ENCODE assay signal across 1 cellular context in genomic region chr16:30355144-30355953, GRCh38.
A peak's percentile ranks its signal among the peaks of the same experiment; 100 is the strongest.
TF ChIP-seq lines count a peak whose summit lies in the region.

TSS of gene CD2BP2 (minus strand) at chr16:30355308. CDS start at chr16:30354681, 627 bp downstream.

TF ChIP-seq in HepG2, 621 proteins besides CTCF, POLR2A, EP300 and RAD21 (continued from another document and continues in another):
- TF ChIP-seq ZBTB25 (CRISPR knock-in tag; IDR thresholded peaks at IDR 0.05) (peak; percentile 84; the same call in 1 of the 2 replicates), BATF2 (CRISPR knock-in tag; IDR thresholded peaks at IDR 0.05) (0 out of 2 replicates have a peak, but pooled peaks have one; percentile 76), MYC (CRISPR knock-in tag; IDR thresholded peaks at IDR 0.05; ENCODE audit: borderline replicate concordance) (peak; percentile 56; the same call in 1 of the 2 replicates), ISX (CRISPR knock-in tag; conservative IDR thresholded peaks at IDR 0.05) (peak; percentile 64; the same call in 1 of the 2 replicates), MXD3 (CRISPR knock-in tag; IDR thresholded peaks at IDR 0.05) (0 out of 2 replicates have a peak, but pooled peaks have one; percentile 9), HNF1B (CRISPR knock-in tag; IDR thresholded peaks at IDR 0.05) (peak; percentile 22; the same call in 1 of the 2 replicates), ZNF367 (CRISPR knock-in tag; IDR thresholded peaks at IDR 0.05; ENCODE audit: borderline replicate concordance) (peak; percentile 68; the same call in 1 of the 2 replicates), JUN (CRISPR knock-in tag; IDR thresholded peaks at IDR 0.05) (peak; percentile 83), BCL3 (CRISPR knock-in tag; IDR thresholded peaks at IDR 0.05) (no peak), HNF1A (IDR thresholded peaks at IDR 0.05; ENCODE audit: low read depth) (peak; percentile 31; the same call in 1 of the 2 replicates), HNF1A (CRISPR knock-in tag; IDR thresholded peaks at IDR 0.05; ENCODE audit: borderline replicate concordance) (peak; percentile 68; the same call in 1 of the 2 replicates), ZNF512B (CRISPR knock-in tag; IDR thresholded peaks at IDR 0.05; ENCODE audit: borderline replicate concordance) (no peak), HOXA9 (CRISPR knock-in tag; IDR thresholded peaks at IDR 0.05; ENCODE audit: borderline replicate concordance) (no peak), XRCC5 (optimal IDR thresholded peaks at IDR 0.05; ENCODE audit: low read length) (peak; percentile 89), ZNF652 (CRISPR knock-in tag; IDR thresholded peaks at IDR 0.05; ENCODE audit: borderline replicate concordance, low read depth) (peak; percentile 30), ZNF577 (CRISPR knock-in tag; IDR thresholded peaks at IDR 0.05; ENCODE audit: borderline replicate concordance, low read depth) (no peak), AHDC1 (CRISPR knock-in tag; IDR thresholded peaks at IDR 0.05; ENCODE audit: borderline replicate concordance) (peak; percentile 62; the same call in 1 of the 2 replicates), KIAA2018 (CRISPR knock-in tag; IDR thresholded peaks at IDR 0.05; ENCODE audit: borderline replicate concordance) (0 out of 2 replicates have a peak, but pooled peaks have one; percentile 11), MEIS2 (CRISPR knock-in tag; IDR thresholded peaks at IDR 0.05) (0 out of 2 replicates have a peak, but pooled peaks have one; percentile 80)
